Comparison of ENCODE assay signal across 1 cellular context in genomic region chr16:67291461-67291860, GRCh38.
TF ChIP-seq lines count a peak whose summit lies in the region.

No MANE protein-coding gene starts in this region.

TF ChIP-seq in IMR-90, 13 proteins besides CTCF, POLR2A, EP300 and RAD21:
- no peak for TF ChIP-seq USF2 (IDR thresholded peaks at IDR 0.05; ENCODE audit: low read depth, low read length)
- no peak for TF ChIP-seq CHD1 (IDR thresholded peaks at IDR 0.05; ENCODE audit: low read depth, low read length)
- no peak for TF ChIP-seq ELK1 (IDR thresholded peaks at IDR 0.05; ENCODE audit: borderline replicate concordance, low read depth, low read length)
- no peak for TF ChIP-seq MAZ (IDR thresholded peaks at IDR 0.05; ENCODE audit: borderline replicate concordance, low read depth, low read length)
- TF ChIP-seq SMC3 (IDR thresholded peaks at IDR 0.05; ENCODE audit: low read depth, low read length), result no peak
- TF ChIP-seq RFX5 (IDR thresholded peaks at IDR 0.05; ENCODE audit: low read depth, low read length), result no peak
- no peak for TF ChIP-seq RCOR1 (IDR thresholded peaks at IDR 0.05; ENCODE audit: insufficient replicate concordance, low read length)
